ENCODE assay signal across 9 cellular contexts in genomic region chr7:8125680-8126444, GRCh38.
A peak's percentile ranks its signal among the peaks of the same experiment; 100 is the strongest.
DNase-seq lines count a peak whose midpoint lies in the region; ATAC-seq and TF ChIP-seq lines count a peak whose summit lies in the region.
"Had no signal": no experiment of that assay in that cellular context is flagged by ENCODE, and none has a peak within 500 bp of the region (broad histone marks: within the 10 kb centered on the region; RNA-seq: fewer than 3 reads in every experiment).

No MANE protein-coding gene starts in this region.

- no peaks in the 10 kb centered on the region for H3K27me3 Mint-ChIP-seq in memory B cell

- H3K27me3 ChIP-seq in transverse colon: no peaks in the 10 kb centered on the region
- no peaks in the 10 kb centered on the region for H3K27me3 ChIP-seq in HAP-1 (ENCODE audit: low read depth)

- in situ Hi-C loops in transverse colon (cut with MboI; ENCODE audit: low pct_ligation_motif_present in 1 of 4, low pct_unique_long_range_greater_than_20kb in 1 of 4, low sequenced_read_pairs in 3 of 4) (no loop called here), HAP-1 (cut with MboI; ENCODE audit: low sequenced_read_pairs) (no loop called here)

- H3K36me3 Mint-ChIP-seq in memory B cell: peaks cover 4% of the 10 kb centered on the region

- no peaks in the 10 kb centered on the region for H3K9me3 Mint-ChIP-seq in memory B cell

- H3K4me1 ChIP-seq in transverse colon (no peaks in the 10 kb centered on the region), HAP-1 (no peaks in the 10 kb centered on the region)

- H3K4me3 ChIP-seq in transverse colon (no peak overlapping the region), HAP-1 (no peak overlapping the region)

- H3K9me3 ChIP-seq in transverse colon (no peaks in the 10 kb centered on the region), HAP-1 (no peaks in the 10 kb centered on the region)

- H3K4me3 Mint-ChIP-seq in memory B cell: peak overlapping the region; percentile 55

- no peak for TF ChIP-seq EP300 in transverse colon (IDR thresholded peaks at IDR 0.05; ENCODE audit: low read depth)

- H3K27ac Mint-ChIP-seq in memory B cell: peak overlapping the region; percentile 89

- H3K4me1 Mint-ChIP-seq in memory B cell: peaks cover 29% of the 10 kb centered on the region

- TF ChIP-seq POLR2A in transverse colon (IDR thresholded peaks at IDR 0.05): no peak

- TF ChIP-seq CTCF in transverse colon (IDR thresholded peaks at IDR 0.05): no peak

- H3K36me3 ChIP-seq in transverse colon (no peaks in the 10 kb centered on the region), HAP-1 (replicated peaks) (no peaks in the 10 kb centered on the region)

- DNase-seq in GDM1 (lab: John Stamatoyannopoulos, UW) (peak; percentile 81), Kasumi-1 (lab: John Stamatoyannopoulos, UW) (peak; percentile 85 to 91), memory B cell (ENCODE audit: low spot score in 2 of 2) (peak; percentile 36 to 42), transverse colon (peak; percentile 42), HAP-1 (ENCODE audit: low spot score in 2 of 2) (no peak), NCI-H2171 (lab: John Stamatoyannopoulos, UW) (no peak)
- DNase-seq in activated CD8-positive, alpha-beta memory T cell treated with anti-CD3 and anti-CD28 coated beads, Interleukin-2, amount 50 U/mL, for 4 hours: peak; percentile 66

- H3K27ac ChIP-seq in transverse colon: peak overlapping the region; percentile 20 to 60 (median 38)
- H3K27ac ChIP-seq: epithelial cell of prostate had no signal

- 65 to 94% methylated on average over 3 to 8 of the region's 8 CpGs for WGBS in transverse colon (ENCODE audit: low coverage in 1 of 2), 2 donors

- ATAC-seq in GM21528 (IDR thresholded peaks at IDR 0.05; ENCODE audit: low FRiP score, unreplicated experiment): peak; percentile 82
- peak; percentile 92 for ATAC-seq in memory B cell (ENCODE audit: low read depth)

- intact Hi-C loops in transverse colon (cut with DNase I; ENCODE audit: low total_unique reads): no loop called here

Comparison
In these comparisons a context has a peak if more than half of its experiments do, and no peak if none do; other contexts are left out.
1. DNase-seq: peak in GDM1 (single experiment), Kasumi-1 (2 of 2), activated CD8-positive, alpha-beta memory T cell treated with anti-CD3 and anti-CD28 coated beads, Interleukin-2, amount 50 U/mL, for 4 hours (single experiment), memory B cell (2 of 2) and transverse colon (single experiment); none in HAP-1 (0 of 2) and NCI-H2171 (single experiment).